29 cellular contexts compared by ENCODE assay signal in genomic region chr7:36199329-36199728, GRCh38.
"Had no signal": no experiment of that assay in that cellular context is flagged by ENCODE, and none has a peak within 500 bp of the region (broad histone marks: within the 10 kb centered on the region; RNA-seq: fewer than 3 reads in every experiment).

No MANE protein-coding gene starts in this region.

- H3K27ac Mint-ChIP-seq: activated CD4-positive, alpha-beta memory T cell treated with anti-CD3 and anti-CD28 coated beads, Interleukin-2, amount 10 ng/mL, durations not matched to agents 7 days and 5 days; activated CD4-positive, alpha-beta T cell treated with anti-CD3 and anti-CD28 coated beads, Interleukin-2, amount 10 ng/mL, durations not matched to agents 24 days and 14 days; activated CD8-positive, alpha-beta memory T cell treated with anti-CD3 and anti-CD28 coated beads, Interleukin-2, amount 10 ng/mL, durations not matched to agents 7 days and 5 days; activated naive CD4-positive, alpha-beta T cell treated with anti-CD3 and anti-CD28 coated beads, Interleukin-2, amount 10 ng/mL, durations not matched to agents 7 days and 5 days; activated naive CD8-positive, alpha-beta T cell treated with anti-CD3 and anti-CD28 coated beads, Interleukin-2, amount 10 ng/mL, durations not matched to agents 7 days and 5 days; mesothelial cell of epicardium; stimulated activated naive CD8-positive, alpha-beta T cell treated with anti-CD3 and anti-CD28 coated beads, Interleukin-15, Interleukin-2, amounts not matched to agents 100 ng/mL and 50 ng/mL, for 24 hours had no signal

- H3K9me3 ChIP-seq: ascending aorta, colonic mucosa, heart right ventricle, thyroid gland, upper lobe of left lung, vagina had no signal

- H3K36me3 Mint-ChIP-seq: activated CD8-positive, alpha-beta memory T cell treated with anti-CD3 and anti-CD28 coated beads, Interleukin-2, amount 10 ng/mL, durations not matched to agents 7 days and 5 days; activated naive CD4-positive, alpha-beta T cell treated with anti-CD3 and anti-CD28 coated beads, Interleukin-2, amount 10 ng/mL, durations not matched to agents 7 days and 5 days; activated naive CD8-positive, alpha-beta T cell treated with anti-CD3 and anti-CD28 coated beads, Interleukin-2, amount 10 ng/mL, durations not matched to agents 7 days and 5 days had no signal

- H3K27me3 ChIP-seq: ascending aorta, cardiac muscle cell, colonic mucosa, dorsolateral prefrontal cortex, heart right ventricle, thyroid gland, upper lobe of left lung, vagina had no signal

- H3K36me3 ChIP-seq: ascending aorta, cardiac muscle cell, colonic mucosa, heart right ventricle, thyroid gland, upper lobe of left lung, vagina had no signal

- DNase-seq: activated CD4-positive, alpha-beta T cell treated with anti-CD3 and anti-CD28 coated beads, Interleukin-2, amount 10 ng/mL, durations not matched to agents 24 days and 14 days; activated CD4-positive, CD25-positive, alpha-beta regulatory T cell treated with anti-CD3 and anti-CD28 coated beads, Interleukin-2, amount 50 U/mL, for 72 hours; activated gamma-delta T cell; activated naive CD4-positive, alpha-beta T cell treated with anti-CD3 and anti-CD28 coated beads, Interleukin-2, amount 10 ng/mL, durations not matched to agents 7 days and 5 days; activated naive CD8-positive, alpha-beta T cell treated with anti-CD3 and anti-CD28 coated beads, Interleukin-2, amount 10 ng/mL, durations not matched to agents 7 days and 5 days; cerebellar nuclear complex; colonic mucosa; dorsolateral prefrontal cortex; effector memory CD8-positive, alpha-beta T cell; foreskin fibroblast; heart right ventricle; naive thymus-derived CD4-positive, alpha-beta T cell; occipital lobe; right cardiac atrium; stimulated activated CD4-positive, alpha-beta T cell treated with anti-CD3 and anti-CD28 coated beads, Interleukin-15, amount 100 ng/mL, for 24 hours; stimulated activated CD4-positive, alpha-beta T cell treated with anti-CD3 and anti-CD28 coated beads, Interleukin-2, amount 100 ng/mL, for 24 hours; T-helper 2 cell; thyroid gland; upper lobe of left lung had no signal

- H3K9me3 Mint-ChIP-seq: activated CD4-positive, alpha-beta memory T cell treated with anti-CD3 and anti-CD28 coated beads, Interleukin-2, amount 10 ng/mL, durations not matched to agents 7 days and 5 days; activated CD4-positive, alpha-beta T cell treated with anti-CD3 and anti-CD28 coated beads, Interleukin-2, amount 10 ng/mL, durations not matched to agents 24 days and 14 days; activated naive CD4-positive, alpha-beta T cell treated with anti-CD3 and anti-CD28 coated beads, Interleukin-2, amount 10 ng/mL, durations not matched to agents 7 days and 5 days; activated naive CD8-positive, alpha-beta T cell treated with anti-CD3 and anti-CD28 coated beads, Interleukin-2, amount 10 ng/mL, durations not matched to agents 7 days and 5 days; effector memory CD8-positive, alpha-beta T cell; stimulated activated naive CD8-positive, alpha-beta T cell treated with anti-CD3 and anti-CD28 coated beads, Interleukin-15, Interleukin-2, amounts not matched to agents 100 ng/mL and 50 ng/mL, for 24 hours had no signal

- H3K4me3 Mint-ChIP-seq: activated CD4-positive, alpha-beta memory T cell treated with anti-CD3 and anti-CD28 coated beads, Interleukin-2, amount 10 ng/mL, durations not matched to agents 7 days and 5 days; activated CD4-positive, alpha-beta T cell treated with anti-CD3 and anti-CD28 coated beads, Interleukin-2, amount 10 ng/mL, durations not matched to agents 24 days and 14 days; activated CD8-positive, alpha-beta memory T cell treated with anti-CD3 and anti-CD28 coated beads, Interleukin-2, amount 10 ng/mL, durations not matched to agents 7 days and 5 days; activated naive CD4-positive, alpha-beta T cell treated with anti-CD3 and anti-CD28 coated beads, Interleukin-2, amount 10 ng/mL, durations not matched to agents 7 days and 5 days; activated naive CD8-positive, alpha-beta T cell treated with anti-CD3 and anti-CD28 coated beads, Interleukin-2, amount 10 ng/mL, durations not matched to agents 7 days and 5 days; brain; effector memory CD8-positive, alpha-beta T cell; mesothelial cell of epicardium; naive thymus-derived CD4-positive, alpha-beta T cell; neural crest cell; stimulated activated naive CD8-positive, alpha-beta T cell treated with anti-CD3 and anti-CD28 coated beads, Interleukin-15, Interleukin-2, amounts not matched to agents 100 ng/mL and 50 ng/mL, for 24 hours had no signal

- H3K27ac ChIP-seq: ascending aorta, cardiac muscle cell, colonic mucosa, dorsolateral prefrontal cortex, thyroid gland, upper lobe of left lung, vagina had no signal

- ATAC-seq: esophagus mucosa, heart right ventricle, right cardiac atrium had no signal

- H3K27me3 Mint-ChIP-seq: activated naive CD8-positive, alpha-beta T cell treated with anti-CD3 and anti-CD28 coated beads, Interleukin-2, amount 10 ng/mL, durations not matched to agents 7 days and 5 days; naive thymus-derived CD4-positive, alpha-beta T cell; stimulated activated naive CD8-positive, alpha-beta T cell treated with anti-CD3 and anti-CD28 coated beads, Interleukin-15, Interleukin-2, amounts not matched to agents 100 ng/mL and 50 ng/mL, for 24 hours had no signal

- H3K4me1 ChIP-seq: colonic mucosa, thyroid gland had no signal

- H3K4me3 ChIP-seq: ascending aorta, cardiac muscle cell, colonic mucosa, dorsolateral prefrontal cortex, heart right ventricle, thyroid gland, upper lobe of left lung, vagina had no signal
